ENCODE assay signal across 8 cellular contexts in the genomic region with DNA sequence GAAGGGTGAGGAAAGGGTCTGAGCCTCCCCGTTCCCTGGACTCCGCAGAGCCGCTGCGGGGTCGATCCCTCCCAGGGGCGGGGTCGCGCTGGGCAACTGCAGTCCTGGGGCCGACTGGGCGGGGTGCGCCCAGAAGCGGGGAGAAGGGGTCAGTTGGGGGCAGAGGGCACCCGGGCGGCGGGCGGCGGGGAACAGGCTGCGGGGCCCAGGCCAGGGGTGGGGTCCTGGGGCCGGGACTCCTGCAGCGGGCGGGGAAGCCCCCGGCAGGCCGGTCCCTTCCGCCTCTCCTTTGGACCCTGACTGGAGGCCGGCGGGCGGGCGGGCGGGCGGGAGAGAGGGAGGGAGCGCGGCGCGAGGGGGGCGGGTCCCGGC. TPM values are rescaled to one million over a fixed set of nuclear protein-coding genes. Genes with fewer than 3 reads are reported as not detected.
DNase-seq lines count a peak whose midpoint lies in the region; ATAC-seq and TF ChIP-seq lines count a peak whose summit lies in the region.

No MANE protein-coding gene starts in this region.

- no peaks in the 10 kb centered on the region for H3K9me3 Mint-ChIP-seq in CD8-positive, alpha-beta memory T cell
- H3K9me3 Mint-ChIP-seq in GM23338: no peaks in the 10 kb centered on the region

- CTCF ChIA-PET in CD8-positive, alpha-beta memory T cell (lab: Charles Lee): interaction anchor here (1.0 to 3.6 kb wide), 4 partner anchors 8 to 57 kb away, joined by 3 to 24 read pairs (median 10); a partner anchor contains a TSS

- H3K27ac ChIP-seq in CD8-positive, alpha-beta memory T cell (ENCODE audit: low read depth, low read length): peak overlapping the region; percentile 97
- H3K27ac ChIP-seq in GM23338 (ENCODE audit: low read depth): peak overlapping the region; percentile 92
- H3K27ac ChIP-seq in OCI-LY3 (ENCODE audit: low read length): peak overlapping the region; percentile 92
- peak overlapping the region; percentile 100 for H3K27ac ChIP-seq in neutrophil

- H3F3A ChIP-seq in GM23338 (replicated peaks; ENCODE audit: low read depth): peaks cover 9% of the 10 kb centered on the region

- H3K4me1 Mint-ChIP-seq in CD8-positive, alpha-beta memory T cell: peaks cover 34 to 52% (median 46%) of the 10 kb centered on the region in 3 donors
- peaks cover 16% of the 10 kb centered on the region; the same call in 2 of the 3 replicates for H3K4me1 Mint-ChIP-seq in GM23338

- H3K36me3 ChIP-seq in CD8-positive, alpha-beta memory T cell (ENCODE audit: insufficient read depth, low read length): no peaks in the 10 kb centered on the region
- no peaks in the 10 kb centered on the region for H3K36me3 ChIP-seq in GM23338 (ENCODE audit: insufficient read depth)
- peaks cover 18% of the 10 kb centered on the region for H3K36me3 ChIP-seq in OCI-LY3 (replicated peaks; ENCODE audit: low read depth, low read length)
- peaks cover 3% of the 10 kb centered on the region for H3K36me3 ChIP-seq in neutrophil

- H3K4me2 ChIP-seq in GM23338: peak overlapping the region; percentile 91
- H3K4me2 ChIP-seq in OCI-LY3 (ENCODE audit: low read length): peak overlapping the region; percentile 55

- ATAC-seq in GM23338: peak; percentile 60

- H2AFZ ChIP-seq in GM23338 (peak overlapping the region; percentile 91), OCI-LY3 (ENCODE audit: low read depth, low read length) (no peak overlapping the region)

- H4K20me1 ChIP-seq in GM23338 (replicated peaks; ENCODE audit: insufficient read depth) (peaks cover 18% of the 10 kb centered on the region), OCI-LY3 (ENCODE audit: insufficient read depth, low read length) (peaks cover 37% of the 10 kb centered on the region)

- TF ChIP-seq CTCF in GM23338 (conservative IDR thresholded peaks at IDR 0.05; ENCODE audit: low read depth in 2 of 2) (no peak), OCI-LY3 (IDR thresholded peaks at IDR 0.05; ENCODE audit: low read depth, low read length) (no peak), neutrophil (IDR thresholded peaks at IDR 0.05) (no peak)

- H3K27ac Mint-ChIP-seq in CD8-positive, alpha-beta memory T cell: peak overlapping the region; percentile 94 to 99 (median 99)
- peak overlapping the region; percentile 89; the same call in 1 of the 2 replicates for H3K27ac Mint-ChIP-seq in GM23338

- no peak for DNase-seq in CD8-positive, alpha-beta memory T cell
- no peak for DNase-seq in GM23338 (ENCODE audit: low spot score)
- DNase-seq in epidermal melanocyte (ENCODE audit: insufficient read length, low spot score): peak; percentile 86
- DNase-seq in stimulated activated CD4-positive, alpha-beta T cell treated with anti-CD3 and anti-CD28 coated beads, Interleukin-2, amount 100 ng/mL, for 24 hours: no peak
- DNase-seq in NCI-H446 treated with DMSO at 0.1 percent for 48 hours (lab: John Stamatoyannopoulos, UW): no peak
- no peak for DNase-seq in DMS153 (lab: John Stamatoyannopoulos, UW)

- no peaks in the 10 kb centered on the region for H3K9me2 ChIP-seq in GM23338 (ENCODE audit: insufficient read depth)

- H3K4me3 Mint-ChIP-seq in CD8-positive, alpha-beta memory T cell: peak overlapping the region; percentile 89 to 97 (median 92)
- H3K4me3 Mint-ChIP-seq in GM23338: peak overlapping the region; percentile 95

- H3K4me1 ChIP-seq in CD8-positive, alpha-beta memory T cell (ENCODE audit: insufficient read depth, low read length): peaks cover 39% of the 10 kb centered on the region
- H3K4me1 ChIP-seq in GM23338 (ENCODE audit: insufficient read depth) (peaks cover 24% of the 10 kb centered on the region), OCI-LY3 (ENCODE audit: low read length) (peaks cover 26% of the 10 kb centered on the region), neutrophil (ENCODE audit: control insufficient read depth in 1 of 2, insufficient read depth in 1 of 2, low read depth in 1 of 2, low read length in 1 of 2) (peaks cover 51 to 56% of the 10 kb centered on the region in 2 experiments)

- peak overlapping the region; percentile 88 for H3K4me3 ChIP-seq in CD8-positive, alpha-beta memory T cell (ENCODE audit: low read length)
- H3K4me3 ChIP-seq in GM23338 (peak overlapping the region; percentile 98), OCI-LY3 (ENCODE audit: low read length) (peak overlapping the region; percentile 97), neutrophil (ENCODE audit: low read depth in 1 of 2, low read length in 1 of 2) (peak overlapping the region; percentile 93 to 99)

- H3K27me3 ChIP-seq in CD8-positive, alpha-beta memory T cell (ENCODE audit: insufficient read depth, low read length, poor library complexity, severe bottlenecking): no peaks in the 10 kb centered on the region
- H3K27me3 ChIP-seq in GM23338 (ENCODE audit: insufficient read depth) (no peaks in the 10 kb centered on the region), OCI-LY3 (ENCODE audit: low read depth, low read length) (no peaks in the 10 kb centered on the region), neutrophil (no peaks in the 10 kb centered on the region)

- H3K79me2 ChIP-seq in GM23338 (replicated peaks; ENCODE audit: insufficient read depth): peaks cover 55% of the 10 kb centered on the region
- H3K79me2 ChIP-seq in OCI-LY3 (ENCODE audit: low read length): peaks cover 64% of the 10 kb centered on the region

- H3K9me3 ChIP-seq in CD8-positive, alpha-beta memory T cell (ENCODE audit: low read length): no peaks in the 10 kb centered on the region
- H3K9me3 ChIP-seq in OCI-LY3 (ENCODE audit: insufficient read depth, low read length): no peaks in the 10 kb centered on the region
- no peaks in the 10 kb centered on the region for H3K9me3 ChIP-seq in neutrophil

- peaks cover 0 to 31% (median 2%) of the 10 kb centered on the region in 3 donors for H3K36me3 Mint-ChIP-seq in CD8-positive, alpha-beta memory T cell
- H3K36me3 Mint-ChIP-seq in GM23338 (ENCODE audit: low read depth): peaks cover 4% of the 10 kb centered on the region

- peaks cover 0 to 2% of the 10 kb centered on the region in 2 donors for H3K27me3 Mint-ChIP-seq in CD8-positive, alpha-beta memory T cell
- peaks cover 9% of the 10 kb centered on the region for H3K27me3 Mint-ChIP-seq in GM23338 (ENCODE audit: insufficient read depth, low read depth, poor library complexity)

- H3K9ac ChIP-seq in OCI-LY3 (ENCODE audit: low read length): peak overlapping the region; percentile 99

- POLR2A ChIA-PET in CD8-positive, alpha-beta memory T cell (lab: Charles Lee): interaction anchor here (0.5 to 3.8 kb wide), 9 partner anchors 9 to 1584 kb away, joined by 3 to 56 read pairs (median 4); a partner anchor contains a TSS

TF ChIP-seq in GM23338, 12 proteins besides CTCF, POLR2A, EP300 and RAD21:
- TF ChIP-seq POLR2AphosphoS5 (IDR thresholded peaks at IDR 0.05; ENCODE audit: low read depth) (peak; percentile 56), ZNF331 (CRISPR knock-in tag; IDR thresholded peaks at IDR 0.05; ENCODE audit: low read depth) (no peak), JUNB (IDR thresholded peaks at IDR 0.05; ENCODE audit: unreplicated experiment) (no peak)

RNA-seq across cellular contexts. Expression of a gene that starts 0.4 kb away (rescaled TPM):
- total RNA-seq in CD8-positive, alpha-beta memory T cell: 10 to 100 TPM; 65.1 to 67.0 TPM
- polyA plus RNA-seq in CD8-positive, alpha-beta memory T cell: 63.3 TPM
- 37.9 and 41.2 TPM in 2 replicates for total RNA-seq in GM23338 (2014; rRNA removed; shearing (Covaris generic))
- 32.0 and 40.7 TPM in 2 replicates for polyA plus RNA-seq in GM23338 (2016; fragmentation: Nextera tagmentation; extraction: Ambion mirVana)

RNA-seq across cellular contexts. Expression of a gene that starts 10.3 kb away (rescaled TPM):
- total RNA-seq in CD8-positive, alpha-beta memory T cell: 10 to 100 TPM; 42.2 to 43.0 TPM
- polyA plus RNA-seq in CD8-positive, alpha-beta memory T cell: 11.4 TPM
- total RNA-seq in GM23338 (2014; rRNA removed; shearing (Covaris generic)): 15.8 and 17.2 TPM in 2 replicates
- polyA plus RNA-seq in GM23338 (2016; fragmentation: Nextera tagmentation; extraction: Ambion mirVana): 5.5 and 8.0 TPM in 2 replicates

RNA-seq across cellular contexts. Expression of a gene that starts 10.4 kb away (rescaled TPM):
- total RNA-seq in CD8-positive, alpha-beta memory T cell: 100 to 1,000 TPM; 133 to 138 TPM
- polyA plus RNA-seq in CD8-positive, alpha-beta memory T cell: 5.0 TPM
- 129 and 150 TPM in 2 replicates for total RNA-seq in GM23338 (2014; rRNA removed; shearing (Covaris generic))
- polyA plus RNA-seq in GM23338 (2016; fragmentation: Nextera tagmentation; extraction: Ambion mirVana): 34.9 and 37.9 TPM in 2 replicates

RNA-seq across cellular contexts. Expression of a gene that starts 46.6 kb away (rescaled TPM):
- total RNA-seq in CD8-positive, alpha-beta memory T cell: 10 to 100 TPM; 11.1 to 13.0 TPM
- polyA plus RNA-seq in CD8-positive, alpha-beta memory T cell: 4.3 TPM
- 36.7 and 39.6 TPM in 2 replicates for total RNA-seq in GM23338 (2014; rRNA removed; shearing (Covaris generic))
- polyA plus RNA-seq in GM23338 (2016; fragmentation: Nextera tagmentation; extraction: Ambion mirVana): 20.4 and 23.4 TPM in 2 replicates

RNA-seq across cellular contexts. Expression of a gene that starts 56.3 kb away (rescaled TPM):
- 10 to 100 TPM; 24.7 to 24.9 TPM for total RNA-seq in CD8-positive, alpha-beta memory T cell
- 5.3 TPM for polyA plus RNA-seq in CD8-positive, alpha-beta memory T cell
- total RNA-seq in GM23338 (2014; rRNA removed; shearing (Covaris generic)): 20.4 and 22.9 TPM in 2 replicates
- polyA plus RNA-seq in GM23338 (2016; fragmentation: Nextera tagmentation; extraction: Ambion mirVana): 7.6 and 8.4 TPM in 2 replicates
